ENCODE assay signal across 1 cellular context in the genomic region with DNA sequence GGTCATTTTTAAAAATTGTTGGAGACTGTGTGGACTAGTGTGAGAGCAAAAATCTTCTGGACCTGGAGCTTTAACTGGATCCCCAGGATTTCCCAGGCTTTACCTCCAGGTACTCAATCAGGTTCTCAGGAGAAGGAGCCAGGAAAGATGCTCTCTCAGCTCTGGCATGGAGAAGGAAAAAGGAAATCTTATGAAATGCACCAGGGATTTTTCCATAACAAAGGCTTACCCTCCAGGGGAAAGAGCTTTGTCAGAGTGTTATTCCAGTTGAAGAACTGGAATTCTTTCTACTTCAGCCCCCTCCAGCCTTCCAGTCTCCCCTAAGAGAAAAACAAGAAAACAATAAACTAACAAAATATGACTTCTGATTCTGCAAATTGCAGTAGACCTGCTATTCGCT.
A peak's percentile ranks its signal among the peaks of the same experiment; 100 is the strongest.
TF ChIP-seq lines count a peak whose summit lies in the region.

No MANE protein-coding gene starts in this region.

TF ChIP-seq in GM23338, 12 proteins besides CTCF, POLR2A, EP300 and RAD21 (continued from another document):
- TF ChIP-seq, protein P1, sequence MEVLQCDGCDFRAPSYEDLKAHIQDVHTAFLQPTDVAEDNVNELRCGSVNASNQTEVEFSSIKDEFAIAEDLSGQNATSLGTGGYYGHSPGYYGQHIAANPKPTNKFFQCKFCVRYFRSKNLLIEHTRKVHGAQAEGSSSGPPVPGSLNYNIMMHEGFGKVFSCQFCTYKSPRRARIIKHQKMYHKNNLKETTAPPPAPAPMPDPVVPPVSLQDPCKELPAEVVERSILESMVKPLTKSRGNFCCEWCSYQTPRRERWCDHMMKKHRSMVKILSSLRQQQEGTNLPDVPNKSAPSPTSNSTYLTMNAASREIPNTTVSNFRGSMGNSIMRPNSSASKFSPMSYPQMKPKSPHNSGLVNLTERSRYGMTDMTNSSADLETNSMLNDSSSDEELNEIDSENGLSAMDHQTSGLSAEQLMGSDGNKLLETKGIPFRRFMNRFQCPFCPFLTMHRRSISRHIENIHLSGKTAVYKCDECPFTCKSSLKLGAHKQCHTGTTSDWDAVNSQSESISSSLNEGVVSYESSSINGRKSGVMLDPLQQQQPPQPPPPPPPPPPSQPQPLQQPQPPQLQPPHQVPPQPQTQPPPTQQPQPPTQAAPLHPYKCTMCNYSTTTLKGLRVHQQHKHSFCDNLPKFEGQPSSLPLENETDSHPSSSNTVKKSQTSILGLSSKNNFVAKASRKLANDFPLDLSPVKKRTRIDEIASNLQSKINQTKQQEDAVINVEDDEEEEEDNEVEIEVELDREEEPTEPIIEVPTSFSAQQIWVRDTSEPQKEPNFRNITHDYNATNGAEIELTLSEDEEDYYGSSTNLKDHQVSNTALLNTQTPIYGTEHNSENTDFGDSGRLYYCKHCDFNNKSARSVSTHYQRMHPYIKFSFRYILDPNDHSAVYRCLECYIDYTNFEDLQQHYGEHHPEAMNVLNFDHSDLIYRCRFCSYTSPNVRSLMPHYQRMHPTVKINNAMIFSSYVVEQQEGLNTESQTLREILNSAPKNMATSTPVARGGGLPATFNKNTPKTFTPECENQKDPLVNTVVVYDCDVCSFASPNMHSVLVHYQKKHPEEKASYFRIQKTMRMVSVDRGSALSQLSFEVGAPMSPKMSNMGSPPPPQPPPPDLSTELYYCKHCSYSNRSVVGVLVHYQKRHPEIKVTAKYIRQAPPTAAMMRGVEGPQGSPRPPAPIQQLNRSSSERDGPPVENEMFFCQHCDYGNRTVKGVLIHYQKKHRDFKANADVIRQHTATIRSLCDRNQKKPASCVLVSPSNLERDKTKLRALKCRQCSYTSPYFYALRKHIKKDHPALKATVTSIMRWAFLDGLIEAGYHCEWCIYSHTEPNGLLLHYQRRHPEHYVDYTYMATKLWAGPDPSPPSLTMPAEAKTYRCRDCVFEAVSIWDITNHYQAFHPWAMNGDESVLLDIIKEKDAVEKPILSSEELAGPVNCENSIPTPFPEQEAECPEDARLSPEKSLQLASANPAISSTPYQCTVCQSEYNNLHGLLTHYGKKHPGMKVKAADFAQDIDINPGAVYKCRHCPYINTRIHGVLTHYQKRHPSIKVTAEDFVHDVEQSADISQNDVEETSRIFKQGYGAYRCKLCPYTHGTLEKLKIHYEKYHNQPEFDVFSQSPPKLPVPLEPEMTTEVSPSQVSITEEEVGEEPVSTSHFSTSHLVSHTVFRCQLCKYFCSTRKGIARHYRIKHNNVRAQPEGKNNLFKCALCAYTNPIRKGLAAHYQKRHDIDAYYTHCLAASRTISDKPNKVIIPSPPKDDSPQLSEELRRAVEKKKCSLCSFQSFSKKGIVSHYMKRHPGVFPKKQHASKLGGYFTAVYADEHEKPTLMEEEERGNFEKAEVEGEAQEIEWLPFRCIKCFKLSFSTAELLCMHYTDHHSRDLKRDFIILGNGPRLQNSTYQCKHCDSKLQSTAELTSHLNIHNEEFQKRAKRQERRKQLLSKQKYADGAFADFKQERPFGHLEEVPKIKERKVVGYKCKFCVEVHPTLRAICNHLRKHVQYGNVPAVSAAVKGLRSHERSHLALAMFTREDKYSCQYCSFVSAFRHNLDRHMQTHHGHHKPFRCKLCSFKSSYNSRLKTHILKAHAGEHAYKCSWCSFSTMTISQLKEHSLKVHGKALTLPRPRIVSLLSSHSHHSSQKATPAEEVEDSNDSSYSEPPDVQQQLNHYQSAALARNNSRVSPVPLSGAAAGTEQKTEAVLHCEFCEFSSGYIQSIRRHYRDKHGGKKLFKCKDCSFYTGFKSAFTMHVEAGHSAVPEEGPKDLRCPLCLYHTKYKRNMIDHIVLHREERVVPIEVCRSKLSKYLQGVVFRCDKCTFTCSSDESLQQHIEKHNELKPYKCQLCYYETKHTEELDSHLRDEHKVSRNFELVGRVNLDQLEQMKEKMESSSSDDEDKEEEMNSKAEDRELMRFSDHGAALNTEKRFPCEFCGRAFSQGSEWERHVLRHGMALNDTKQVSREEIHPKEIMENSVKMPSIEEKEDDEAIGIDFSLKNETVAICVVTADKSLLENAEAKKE (CRISPR knock-in tag; IDR thresholded peaks at IDR 0.05): peak; percentile 79
